ENCODE assay signal across 11 cellular contexts in the genomic region with DNA sequence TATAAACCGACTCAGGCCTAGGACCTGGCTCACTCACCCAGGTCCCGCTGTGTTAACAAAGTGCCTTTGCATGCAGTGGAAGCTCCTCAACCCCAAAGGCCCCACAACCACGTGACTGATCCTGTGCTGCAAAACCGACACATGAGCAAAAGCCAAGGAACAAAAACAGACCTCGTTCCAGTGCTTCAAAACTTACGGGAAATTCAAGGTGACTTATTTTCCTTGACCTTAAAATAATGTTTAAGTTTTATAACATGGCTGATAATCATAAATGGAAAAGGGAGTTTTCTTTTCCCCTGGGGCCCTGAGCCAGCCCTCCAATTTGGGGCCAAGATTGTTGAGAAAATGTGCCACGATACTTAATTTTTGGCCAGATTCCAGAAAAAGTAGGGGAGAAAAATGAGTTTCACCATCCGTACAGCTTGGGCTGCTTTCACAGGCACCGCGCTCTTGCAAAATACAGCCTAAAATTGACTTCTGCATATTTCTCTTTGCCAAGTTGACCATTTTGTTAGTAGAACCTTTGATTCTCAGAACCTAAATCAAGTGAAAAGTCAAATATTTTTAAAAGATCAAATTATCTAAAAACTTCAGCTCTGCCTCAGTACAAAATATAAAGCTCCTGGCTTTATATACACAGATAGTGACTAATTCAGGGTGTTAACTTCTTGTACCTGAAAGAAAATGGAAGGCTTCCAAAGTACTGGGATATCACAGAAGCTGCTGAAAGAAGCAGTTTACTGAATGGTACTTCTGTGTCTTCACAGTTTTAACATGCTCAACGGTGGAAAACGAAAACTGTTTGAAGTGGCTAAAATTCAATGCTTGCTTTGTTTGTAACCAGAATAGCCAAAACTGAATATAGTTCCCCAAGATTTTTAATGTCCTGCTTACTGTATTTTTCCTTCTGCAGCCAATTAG.
DNase-seq lines count a peak whose midpoint lies in the region; ATAC-seq and TF ChIP-seq lines count a peak whose summit lies in the region.
"Had no signal": no experiment of that assay in that cellular context is flagged by ENCODE, and none has a peak within 500 bp of the region (broad histone marks: within the 10 kb centered on the region; RNA-seq: fewer than 3 reads in every experiment).

No MANE protein-coding gene starts in this region.

- ATAC-seq in left lobe of liver (peak; percentile 86), GM21528 (IDR thresholded peaks at IDR 0.05; ENCODE audit: low FRiP score, unreplicated experiment) (no peak)
- ATAC-seq in activated CD4-positive, CD25-positive, alpha-beta regulatory T cell treated with anti-CD3 and anti-CD28 coated beads, Interleukin-2, amount 50 U/mL, for 24 hours, result no peak
- ATAC-seq: GM12878 had no signal

- H3K4me3 ChIP-seq in choroid plexus epithelial cell (ENCODE audit: low read depth, low read length), result peak overlapping the region; percentile 5
- H3K4me3 ChIP-seq: GM12878 had no signal

- peak; percentile 63 to 72 for DNase-seq in NOMO-1 (lab: John Stamatoyannopoulos, UW; ENCODE audit: unreplicated experiment in 2 of 2)
- peak; percentile 92 for DNase-seq in choroid plexus epithelial cell (ENCODE audit: low read depth)
- peak; percentile 86 for DNase-seq in left lobe of liver (ENCODE audit: low spot score)
- DNase-seq in superior temporal gyrus (ENCODE audit: extremely low spot score), result peak; percentile 74
- DNase-seq in OCI-M1 (lab: John Stamatoyannopoulos, UW), result no peak
- no peak for DNase-seq in AML-193 (lab: John Stamatoyannopoulos, UW)
- DNase-seq: activated CD4-positive, alpha-beta T cell treated with anti-CD3 and anti-CD28 coated beads for 4 hours; stimulated activated CD4-positive, alpha-beta T cell treated with anti-CD3 and anti-CD28 coated beads, Interleukin-4, amount 100 ng/mL, for 1 hour had no signal

- no peak for TF ChIP-seq CTCF in choroid plexus epithelial cell (conservative IDR thresholded peaks at IDR 0.05; ENCODE audit: low read depth, low read length)

Comparison
In these comparisons a context has a peak if more than half of its experiments do, and no peak if none do; other contexts are left out.
1. DNase-seq: peak in NOMO-1 (2 of 2), choroid plexus epithelial cell (single experiment), left lobe of liver (single experiment) and superior temporal gyrus (single experiment); none in OCI-M1 (single experiment) and AML-193 (0 of 2).